Comparison of ENCODE assay signal across 17 cellular contexts in genomic region chr5:96922452-96923244, GRCh38. TPM values are rescaled to one million over a fixed set of nuclear protein-coding genes. Genes with fewer than 3 reads are reported as not detected.
DNase-seq lines count a peak whose midpoint lies in the region; ATAC-seq and TF ChIP-seq lines count a peak whose summit lies in the region.
"Had no signal": no experiment of that assay in that cellular context is flagged by ENCODE, and none has a peak within 500 bp of the region (broad histone marks: within the 10 kb centered on the region; RNA-seq: fewer than 3 reads in every experiment).

No MANE protein-coding gene starts in this region.

- peaks cover 0 to 20% (median 8%) of the 10 kb centered on the region in 4 donors for H3K36me3 ChIP-seq in stomach

- no peaks in the 10 kb centered on the region for H3K9me3 Mint-ChIP-seq in chondrocyte (ENCODE audit: low read depth)
- H3K9me3 Mint-ChIP-seq: activated T-cell treated with anti-CD3 and anti-CD28 coated beads, Interleukin-2, amount 50 U/mL, for 4 hours had no signal

- H3K27me3 ChIP-seq in right cardiac atrium (ENCODE audit: control insufficient read depth, insufficient read depth) (no peaks in the 10 kb centered on the region), stomach (no peaks in the 10 kb centered on the region)

- H3K4me3 Mint-ChIP-seq in chondrocyte (ENCODE audit: unreplicated experiment), result no peak overlapping the region
- H3K4me3 Mint-ChIP-seq: activated T-cell treated with anti-CD3 and anti-CD28 coated beads, Interleukin-2, amount 50 U/mL, for 4 hours had no signal

- DNase-seq in right cardiac atrium (no peak), Right ventricle myocardium inferior (ENCODE audit: missing footprints) (no peak), chondrocyte (ENCODE audit: low spot score) (no peak), stomach (no peak)
- DNase-seq in stimulated activated CD4-positive, alpha-beta T cell treated with anti-CD3 and anti-CD28 coated beads, Interleukin-1b, Interleukin-23, amount 100 ng/mL, for 48 hours, result no peak
- DNase-seq: activated T-cell treated with anti-CD3 and anti-CD28 coated beads, Interleukin-2, amount 50 U/mL, for 4 hours; DMS53; effector memory CD4-positive, alpha-beta T cell; mammary epithelial cell; NCI-H1694 treated with DMSO at 0.1 percent for 48 hours; occipital lobe; stimulated activated CD4-positive, alpha-beta T cell treated with anti-CD3 and anti-CD28 coated beads, Interleukin-12 subunit alpha, Interleukin-12 subunit beta, amount 100 ng/mL, for 4 hours; T-helper 2 cell had no signal

- no peak for TF ChIP-seq CTCF in chondrocyte (IDR thresholded peaks at IDR 0.05)
- no peak for TF ChIP-seq CTCF in stomach (IDR thresholded peaks at IDR 0.05)

- 83% methylated on average over 12 of the region's 12 CpGs for WGBS in right cardiac atrium
- 40 to 64% (median 51%) methylated on average over 12 of the region's 12 CpGs for WGBS in stomach, 5 donors

- no peak for ATAC-seq in right cardiac atrium
- ATAC-seq in Right ventricle myocardium inferior, result no peak
- ATAC-seq in HG03432 (IDR thresholded peaks at IDR 0.05; ENCODE audit: unreplicated experiment), result peak; percentile 32
- no peak for ATAC-seq in GM21825 (IDR thresholded peaks at IDR 0.05; ENCODE audit: unreplicated experiment)
- no peak for ATAC-seq in GM21447 (IDR thresholded peaks at IDR 0.05; ENCODE audit: unreplicated experiment)
- ATAC-seq: activated T-cell treated with anti-CD3 and anti-CD28 coated beads, Interleukin-2, amount 50 U/mL, for 4 hours had no signal

- peak overlapping the region; percentile 88 for H3K27ac Mint-ChIP-seq in chondrocyte (ENCODE audit: unreplicated experiment)

- H3K4me3 ChIP-seq in right cardiac atrium (ENCODE audit: low read length) (no peak overlapping the region), stomach (peak overlapping the region in 2 of 4 donors; percentile 1 to 21)

- H3K27ac ChIP-seq in right cardiac atrium (ENCODE audit: low read length) (peak overlapping the region; percentile 62), stomach (peak overlapping the region; percentile 30 to 56 (median 31))
- H3K27ac ChIP-seq: RWPE1 had no signal

- TF ChIP-seq EP300 in stomach (IDR thresholded peaks at IDR 0.05), result no peak

- H3K36me3 Mint-ChIP-seq in chondrocyte (ENCODE audit: low read depth), result no peaks in the 10 kb centered on the region

- no peaks in the 10 kb centered on the region for H3K27me3 Mint-ChIP-seq in chondrocyte (ENCODE audit: low read depth)

- intact Hi-C loops in right cardiac atrium (cut with DNase I), result no loop called here
- intact Hi-C loops in Right ventricle myocardium inferior (cut with DNase I), result no loop called here
- intact Hi-C loops in stomach (cut with DNase I; ENCODE audit: low total_unique reads), result no loop called here

- H3K4me1 ChIP-seq in right cardiac atrium (ENCODE audit: control insufficient read depth, insufficient read depth, low read length) (no peaks in the 10 kb centered on the region), stomach (peaks cover 4 to 36% (median 8%) of the 10 kb centered on the region in 4 donors)

- peaks cover 29% of the 10 kb centered on the region for H3K4me1 Mint-ChIP-seq in chondrocyte (ENCODE audit: low read depth)

- no peak for TF ChIP-seq POLR2A in stomach (IDR thresholded peaks at IDR 0.05)

- H3K9me3 ChIP-seq in right cardiac atrium (ENCODE audit: control insufficient read depth, low read length) (no peaks in the 10 kb centered on the region), stomach (no peaks in the 10 kb centered on the region)

RNA-seq across cellular contexts. Expression of gene LNPEP, which starts 13.2 kb away (rescaled TPM):
- total RNA-seq in right cardiac atrium, result 10 to 100 TPM; 56.5 to 70.1 (median 63.6) TPM
- polyA plus RNA-seq in right cardiac atrium, result 15.7 TPM
- 49.6 TPM for total RNA-seq in Right ventricle myocardium inferior
- 30.7 to 47.7 TPM (median 31.4 TPM) in 3 replicates for total RNA-seq in chondrocyte
- total RNA-seq in stomach, result 100 to 1,000 TPM in 1 of 5 donors, 10 to 100 TPM in 3, 1 to 10 TPM in 1; 8.1 to 160 (median 71.9) TPM
- polyA plus RNA-seq in stomach, result 1 to 10 TPM; 2.0 to 5.1 (median 2.4) TPM

RNA-seq across cellular contexts. Expression of gene ERAP2, which starts 46.3 kb away (rescaled TPM):
- total RNA-seq in right cardiac atrium (1 to 10 TPM; 6.3 to 7.2 (median 7.0) TPM), Right ventricle myocardium inferior (6.4 TPM), chondrocyte (1.2 to 2.7 TPM (median 2.2 TPM) in 3 replicates), stomach (10 to 100 TPM in 4 of 5 donors, 1 to 10 TPM in 1; 5.5 to 26.8 (median 16.7) TPM)
- polyA plus RNA-seq in right cardiac atrium (0.81 TPM), stomach (10 to 100 TPM in 1 of 3 donors, 1 to 10 TPM in 1, under 1 TPM in 1; 0.68 to 13.2 (median 1.2) TPM)
